In genomic region chr14:63544641-63545234, GRCh38 we compare ENCODE assay signal across 8 cellular contexts. TPM values are rescaled to one million over a fixed set of nuclear protein-coding genes. Genes with fewer than 3 reads are reported as not detected.
DNase-seq lines count a peak whose midpoint lies in the region; ATAC-seq and TF ChIP-seq lines count a peak whose summit lies in the region.

No MANE protein-coding gene starts in this region.

- H2AFZ ChIP-seq in KMS-11 (ENCODE audit: low read depth), result no peak overlapping the region

- peak overlapping the region; percentile 56 for H3K4me3 Mint-ChIP-seq in memory B cell

- H3K36me3 ChIP-seq in KMS-11 (ENCODE audit: insufficient read depth), result no peaks in the 10 kb centered on the region

- H3K27ac Mint-ChIP-seq in memory B cell, result peak overlapping the region; percentile 45

- no peak overlapping the region for H3K9ac ChIP-seq in KMS-11

- H3K36me3 Mint-ChIP-seq in memory B cell, result peaks cover 1% of the 10 kb centered on the region

- peak overlapping the region; percentile 78 for H3K4me2 ChIP-seq in KMS-11

- DNase-seq in Daoy (ENCODE audit: low read depth) (peak; percentile 25), astrocyte of the hippocampus (ENCODE audit: low read depth, low spot score) (peak; percentile 30), memory B cell (ENCODE audit: low spot score in 2 of 2) (no peak), SHP77 treated with DMSO at 0.1 percent for 48 hours (lab: John Stamatoyannopoulos, UW) (no peak)

- no peaks in the 10 kb centered on the region for H3K9me3 Mint-ChIP-seq in memory B cell

- H3K27ac ChIP-seq in KMS-11, result no peak overlapping the region

- H3K27me3 ChIP-seq in KMS-11 (ENCODE audit: insufficient read depth, low read depth), result no peaks in the 10 kb centered on the region

- H3K4me3 ChIP-seq in KMS-11 (IDR thresholded peaks at IDR 0.05; ENCODE audit: insufficient read depth, low read depth, low read length), result no peak overlapping the region

- H4K20me1 ChIP-seq in KMS-11 (ENCODE audit: insufficient read depth), result 0 out of 2 replicates have a peak, but pooled peaks cover 4% of the 10 kb centered on the region

- peaks cover 17% of the 10 kb centered on the region for H3K4me1 ChIP-seq in KMS-11 (ENCODE audit: low read depth, poor library complexity, severe bottlenecking)

- H3K27me3 Mint-ChIP-seq in memory B cell, result no peaks in the 10 kb centered on the region

- peaks cover 24% of the 10 kb centered on the region for H3K4me1 Mint-ChIP-seq in memory B cell

- TF ChIP-seq CTCF in KMS-11 (conservative IDR thresholded peaks at IDR 0.05; ENCODE audit: low read depth, low read length), result no peak

- H3K79me2 ChIP-seq in KMS-11 (ENCODE audit: insufficient read depth, low read depth), result peaks cover 21% of the 10 kb centered on the region

- ATAC-seq in memory B cell (ENCODE audit: low read depth) (no peak), GM18907 (IDR thresholded peaks at IDR 0.05; ENCODE audit: unreplicated experiment) (no peak), HG02981 (IDR thresholded peaks at IDR 0.05; ENCODE audit: unreplicated experiment) (no peak), HG03342 (IDR thresholded peaks at IDR 0.05; ENCODE audit: unreplicated experiment) (no peak)

RNA-seq across cellular contexts. Expression of gene PPP2R5E, which starts 1.6 kb away (rescaled TPM):
- 16.5 and 18.1 TPM in 2 replicates for total RNA-seq in Daoy (2014; rRNA removed; shearing (Covaris generic))

Comparison
In these comparisons a context has a peak if more than half of its experiments do, and no peak if none do; other contexts are left out.
1. DNase-seq: peak in Daoy (single experiment) and astrocyte of the hippocampus (single experiment); none in memory B cell (0 of 2) and SHP77 treated with DMSO at 0.1 percent for 48 hours (single experiment).